In the genomic region with DNA sequence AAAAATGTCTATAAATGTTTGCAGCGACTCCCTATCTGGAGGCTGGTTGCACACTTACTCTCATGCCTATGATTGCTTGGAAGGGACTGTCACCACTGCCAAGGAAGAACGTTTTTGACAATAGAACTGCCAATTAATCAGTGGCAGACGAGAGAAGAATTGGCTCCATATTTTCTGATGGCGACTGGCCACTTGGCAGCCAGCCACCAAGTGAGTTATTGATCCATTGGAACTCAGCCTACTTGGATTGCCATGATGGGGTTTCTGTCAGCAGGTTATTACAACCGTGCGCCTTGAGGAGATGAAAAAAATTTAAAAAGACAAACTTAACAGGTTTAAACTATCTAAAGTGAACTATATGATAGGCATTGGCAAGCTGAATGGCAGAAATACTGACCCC, we compare ENCODE assay signal across 9 cellular contexts. TPM values are rescaled to one million over a fixed set of nuclear protein-coding genes. Genes with fewer than 3 reads are reported as not detected.
"Had no signal": no experiment of that assay in that cellular context is flagged by ENCODE, and none has a peak within 500 bp of the region (broad histone marks: within the 10 kb centered on the region; RNA-seq: fewer than 3 reads in every experiment).

No MANE protein-coding gene starts in this region.

- H3K36me3 ChIP-seq: HAP-1 had no signal

- H3K9me3 ChIP-seq: HAP-1 had no signal

- H3K27ac ChIP-seq: GM23248, HL-60 had no signal

- ATAC-seq: HCT116, HepG2 had no signal

- H3K4me3 ChIP-seq: GM23248, HAP-1 had no signal

- DNase-seq: GM23248, GOT3, H7, HFFc6 had no signal

- H3K4me1 ChIP-seq: HAP-1 had no signal

- FAIRE-seq: HepG2 had no signal

RNA-seq across cellular contexts. Expression of a gene that starts 47.4 kb away (rescaled TPM):
- total RNA-seq: HepG2 had no signal
- polyA plus RNA-seq: IgD-negative memory B cell had no signal
